Comparison of ENCODE assay signal across 15 cellular contexts in genomic region chr2:10308866-10309265, GRCh38. TPM values are rescaled to one million over a fixed set of nuclear protein-coding genes. Genes with fewer than 3 reads are reported as not detected.
A peak's percentile ranks its signal among the peaks of the same experiment; 100 is the strongest.
DNase-seq lines count a peak whose midpoint lies in the region; ATAC-seq, FAIRE-seq and TF ChIP-seq lines count a peak whose summit lies in the region.
"Had no signal": no experiment of that assay in that cellular context is flagged by ENCODE, and none has a peak within 500 bp of the region (broad histone marks: within the 10 kb centered on the region; RNA-seq: fewer than 3 reads in every experiment).

No MANE protein-coding gene starts in this region.

- H3K27ac ChIP-seq in HepG2 (ENCODE audit: extremely low read length, insufficient read depth, low read length) (no peak overlapping the region), right lobe of liver (no peak overlapping the region), K562 (ENCODE audit: extremely low read depth, low read depth, low read length) (no peak overlapping the region), foreskin keratinocyte (no peak overlapping the region)
- H3K27ac ChIP-seq: BLaER1, GM23248 had no signal

- H3K9me3 ChIP-seq in HepG2 (ENCODE audit: low read length) (no peaks in the 10 kb centered on the region), right lobe of liver (no peaks in the 10 kb centered on the region), Loucy (ENCODE audit: insufficient read depth, low read depth, low read length) (no peaks in the 10 kb centered on the region), K562 (replicated peaks; ENCODE audit: control insufficient read depth, insufficient read depth, low read depth, low read length) (no peaks in the 10 kb centered on the region)
- H3K9me3 ChIP-seq: Caco-2, HAP-1 had no signal

- peaks cover 40% of the 10 kb centered on the region for H3K4me1 ChIP-seq in HepG2 (ENCODE audit: insufficient read depth, low read length)
- peaks cover 0 to 28% (median 10%) of the 10 kb centered on the region in 4 donors for H3K4me1 ChIP-seq in right lobe of liver
- peaks cover 29% of the 10 kb centered on the region for H3K4me1 ChIP-seq in Loucy (ENCODE audit: insufficient read depth, low read length, poor library complexity, severe bottlenecking)
- peaks cover 26 to 42% of the 10 kb centered on the region in 2 experiments for H3K4me1 ChIP-seq in K562 (replicated peaks in 1 of 2; ENCODE audit: control insufficient read depth in 2 of 2, insufficient read depth in 2 of 2, low read length in 2 of 2)
- H3K4me1 ChIP-seq in foreskin keratinocyte: peaks cover 7% of the 10 kb centered on the region

- intact Hi-C loops in HepG2 (cut with micrococcal nuclease; ENCODE audit: unreplicated experiment): no loop called here
- intact Hi-C loops in right lobe of liver (cut with DNase I): loop anchor here in 1 of 2 donors (10.0 kb wide), 1 partner anchor 56 kb away; no protein-coding TSS in a partner anchor
- intact Hi-C loops in K562 (cut with micrococcal nuclease): loop anchor here (10.0 kb wide), 1 partner anchor 74 kb away; no protein-coding TSS in a partner anchor

- DNase-seq in HepG2 (ENCODE audit: low spot score) (no peak), right lobe of liver (no peak), K562 (ENCODE audit: extremely low read depth in 1 of 4, low spot score in 3 of 4) (no peak), foreskin keratinocyte (no peak)
- DNase-seq: 8988T, Caco-2, GM23248 had no signal

- CTCF ChIA-PET in HepG2 (lab: Yijun Ruan, JAX; ENCODE audit: low intra/inter-chr PET ratio, low total read pairs): no interaction called here
- CTCF ChIA-PET in K562 (lab: Yijun Ruan, JAX; ENCODE audit: low intra/inter-chr PET ratio): no interaction called here

- TF ChIP-seq EP300 in HepG2 (IDR thresholded peaks at IDR 0.05; ENCODE audit: low read depth in 2 of 2, low read length in 2 of 2): no peak
- no peak for TF ChIP-seq EP300 in HepG2 (CRISPR knock-in tag; IDR thresholded peaks at IDR 0.05; ENCODE audit: borderline replicate concordance)
- no peak for TF ChIP-seq EP300 in K562 (IDR thresholded peaks at IDR 0.05; ENCODE audit: low read length)

- in situ Hi-C loops in HepG2 (cut with HindIII; ENCODE audit: extremely low pct_ligation_motif_present, low pct_unique_long_range_greater_than_20kb) (no loop called here), K562 (cut with MboI) (no loop called here)

- H3F3A ChIP-seq in Loucy (ENCODE audit: low read depth): no peaks in the 10 kb centered on the region

- TF ChIP-seq CTCF in HepG2 (CRISPR knock-in tag; IDR thresholded peaks at IDR 0.05) (no peak), right lobe of liver (IDR thresholded peaks at IDR 0.05) (no peak), Loucy (conservative IDR thresholded peaks at IDR 0.05; ENCODE audit: low read length) (no peak), K562 (IDR thresholded peaks at IDR 0.05 in 2 of 3, conservative IDR thresholded peaks at IDR 0.05 in 1 of 3; ENCODE audit: insufficient read depth in 2 of 3, low read depth in 1 of 3, low read length in 3 of 3) (no peak), foreskin keratinocyte (conservative IDR thresholded peaks at IDR 0.05) (no peak)

- ATAC-seq in HepG2: no peak
- no peak for ATAC-seq in right lobe of liver
- no peak for ATAC-seq in K562
- no peak for ATAC-seq in GM21526 (IDR thresholded peaks at IDR 0.05; ENCODE audit: low FRiP score, unreplicated experiment)
- no peak for ATAC-seq in GM21528 (IDR thresholded peaks at IDR 0.05; ENCODE audit: low FRiP score, unreplicated experiment)
- ATAC-seq in foreskin keratinocyte: no peak

- H3K4me2 ChIP-seq in HepG2 (ENCODE audit: low read depth, low read length): no peak overlapping the region
- peak overlapping the region; percentile 92 for H3K4me2 ChIP-seq in Loucy (ENCODE audit: low read depth, low read length, poor library complexity, severe bottlenecking)
- H3K4me2 ChIP-seq in K562 (ENCODE audit: insufficient read depth, low read length): no peak overlapping the region

- TF ChIP-seq POLR2A in HepG2 (IDR thresholded peaks at IDR 0.05; ENCODE audit: insufficient read depth in 1 of 2, low read depth in 2 of 2, low read length in 2 of 2) (no peak), right lobe of liver (IDR thresholded peaks at IDR 0.05) (no peak), K562 (conservative IDR thresholded peaks at IDR 0.05) (no peak)

- peaks cover 7% of the 10 kb centered on the region for H3K9me1 ChIP-seq in K562 (ENCODE audit: control insufficient read depth, insufficient read depth, low read length)

- peaks cover 93% of the 10 kb centered on the region for H3K79me2 ChIP-seq in HepG2 (ENCODE audit: insufficient read depth, low read length)
- H3K79me2 ChIP-seq in Loucy (ENCODE audit: insufficient read depth, low read length): peaks cover 98% of the 10 kb centered on the region
- H3K79me2 ChIP-seq in K562 (ENCODE audit: control insufficient read depth, insufficient read depth, low read length): peaks cover 98% of the 10 kb centered on the region

- H3K36me3 ChIP-seq in HepG2 (replicated peaks in 1 of 2; ENCODE audit: control insufficient read depth in 1 of 2, insufficient read depth in 2 of 2, low read length in 2 of 2): peaks cover 2 to 18% of the 10 kb centered on the region in 2 experiments; a peak in 2 of 5 replicates
- no peaks in the 10 kb centered on the region for H3K36me3 ChIP-seq in right lobe of liver
- H3K36me3 ChIP-seq in Loucy (ENCODE audit: insufficient read depth, low read length): peaks cover 10% of the 10 kb centered on the region; the same call in 1 of the 2 replicates
- peaks cover 12% of the 10 kb centered on the region for H3K36me3 ChIP-seq in K562 (ENCODE audit: control insufficient read depth, insufficient read depth, low read length)
- H3K36me3 ChIP-seq: HAP-1 had no signal

- no peaks in the 10 kb centered on the region for H3K9me2 ChIP-seq in Loucy (replicated peaks; ENCODE audit: low read depth, low read length)

- 97% methylated on average over 2 of the region's 2 CpGs for WGBS in HepG2 (ENCODE audit: low lambda C conversion rate)
- 100% methylated on average over 2 of the region's 2 CpGs for WGBS in right lobe of liver (ENCODE audit: insufficient coverage, low coverage, low lambda C conversion rate, missing lambda C conversion rate)
- WGBS in K562 (ENCODE audit: insufficient coverage, low coverage, missing lambda C conversion rate): 100% methylated on average over 2 of the region's 2 CpGs

- H4K20me1 ChIP-seq in HepG2 (ENCODE audit: insufficient read depth, low read length): peaks cover 47% of the 10 kb centered on the region
- peaks cover 45% of the 10 kb centered on the region for H4K20me1 ChIP-seq in Loucy (ENCODE audit: insufficient read depth, low read length, poor library complexity, severe bottlenecking)
- peaks cover 11% of the 10 kb centered on the region; the same call in 1 of the 2 replicates for H4K20me1 ChIP-seq in K562 (replicated peaks; ENCODE audit: control insufficient read depth, insufficient read depth, low read length)

- H2AFZ ChIP-seq in HepG2 (ENCODE audit: low read length): no peak overlapping the region
- no peak overlapping the region for H2AFZ ChIP-seq in Loucy (ENCODE audit: low read length)
- no peak overlapping the region for H2AFZ ChIP-seq in K562 (ENCODE audit: low read depth, low read length)
- H2AFZ ChIP-seq: GM23248 had no signal

- BruUV-seq in HepG2 (replicated peaks; lab: Mats Ljungman, UMichigan) (no TSS peak), K562 (replicated peaks; lab: Mats Ljungman, UMichigan) (no TSS peak)

- TF ChIP-seq RAD21 in HepG2 (CRISPR knock-in tag; IDR thresholded peaks at IDR 0.05): no peak
- no peak for TF ChIP-seq RAD21 in K562 (CRISPR knock-in tag; conservative IDR thresholded peaks at IDR 0.05 in 1 of 2, IDR thresholded peaks at IDR 0.05 in 1 of 2)

- FAIRE-seq in HepG2 (lab: Jason Lieb, UNC) (no peak), K562 (lab: Jason Lieb, UNC) (no peak)
- FAIRE-seq: D721Med, G401.6, GM12892 had no signal

- no peaks in the 10 kb centered on the region for H3K27me3 ChIP-seq in HepG2 (ENCODE audit: control insufficient read depth in 1 of 2, insufficient read depth in 2 of 2, low read length in 2 of 2)
- H3K27me3 ChIP-seq in right lobe of liver: no peaks in the 10 kb centered on the region
- no peaks in the 10 kb centered on the region for H3K27me3 ChIP-seq in Loucy (ENCODE audit: insufficient read depth, low read length, poor library complexity, severe bottlenecking)
- no peaks in the 10 kb centered on the region; a peak in 1 of 5 replicates for H3K27me3 ChIP-seq in K562 (ENCODE audit: control insufficient read depth in 2 of 2, insufficient read depth in 2 of 2, low read length in 2 of 2)
- H3K27me3 ChIP-seq in foreskin keratinocyte: no peaks in the 10 kb centered on the region
- H3K27me3 ChIP-seq: BLaER1 had no signal

- no peak overlapping the region for H3K9ac ChIP-seq in HepG2 (ENCODE audit: insufficient read depth, low read depth, low read length)
- no peak overlapping the region for H3K9ac ChIP-seq in Loucy (ENCODE audit: low read depth, low read length, poor library complexity, severe bottlenecking)
- no peak overlapping the region for H3K9ac ChIP-seq in K562 (ENCODE audit: insufficient read depth in 1 of 2, low read depth in 2 of 2, low read length in 2 of 2)
- H3K9ac ChIP-seq: BLaER1, GM23248 had no signal

- H3K4me3 ChIP-seq in HepG2 (replicated peaks in 1 of 3; ENCODE audit: insufficient read depth in 1 of 3, low read depth in 2 of 3, low read length in 3 of 3) (no peak overlapping the region), right lobe of liver (no peak overlapping the region), Loucy (ENCODE audit: low read length, poor library complexity, severe bottlenecking) (no peak overlapping the region), K562 (no peak overlapping the region)
- H3K4me3 ChIP-seq: BLaER1, GM23248, HAP-1 had no signal

- POLR2A ChIA-PET in HepG2 (lab: Yijun Ruan, JAX) (no interaction called here), K562 (lab: Yijun Ruan, JAX) (interaction anchor here (0.6 to 4.4 kb wide), 4 partner anchors 9 to 41 kb away, joined by 4 to 26 read pairs (median 4); no protein-coding TSS in a partner anchor)

RNA-seq across cellular contexts. Expression of gene HPCAL1, which starts 6.2 kb away (rescaled TPM):
- total RNA-seq in HepG2 (2016; rRNA removed; fragmentation: Illumina TruSeq; extraction: Trizol): 23.3 and 29.9 TPM in 2 replicates
- total RNA-seq in HepG2 (2016; cell fraction: cytosol; rRNA removed; fragmentation: Illumina TruSeq; extraction: Trizol; ENCODE audit: low read depth): 43.0 and 51.2 TPM in 2 replicates
- total RNA-seq in HepG2 (2016; cell fraction: insoluble cytoplasmic fraction; rRNA removed; fragmentation: Illumina TruSeq; extraction: Trizol): 21.4 and 28.1 TPM in 2 replicates
- total RNA-seq in HepG2 (2016; cell fraction: membrane; rRNA removed; fragmentation: Illumina TruSeq; extraction: Trizol): 50.7 and 67.7 TPM in 2 replicates
- total RNA-seq in HepG2 (2016; cell fraction: nucleus; rRNA removed; fragmentation: Illumina TruSeq; extraction: Trizol): 12.9 and 16.1 TPM in 2 replicates
- polyA plus RNA-seq in HepG2 (2011; rRNA removed): 29.5 and 38.6 TPM in 2 replicates
- 29.8 and 35.9 TPM in 2 replicates for polyA plus RNA-seq in HepG2 (2011; cell fraction: cytosol; rRNA removed)
- polyA plus RNA-seq in HepG2 (2011; cell fraction: nucleus; rRNA removed): 54.3 and 60.0 TPM in 2 replicates
- 46.0 and 46.8 TPM in 2 replicates for polyA plus RNA-seq in HepG2 (2012)
- polyA plus RNA-seq in HepG2 (2016; cell fraction: cytosol; fragmentation: Illumina TruSeq; extraction: Trizol; ENCODE audit: low read depth): 37.1 and 47.1 TPM in 2 replicates
- 24.6 and 35.5 TPM in 2 replicates for polyA plus RNA-seq in HepG2 (2016; cell fraction: insoluble cytoplasmic fraction; fragmentation: Illumina TruSeq; extraction: Trizol; ENCODE audit: low read depth)
- 54.6 and 65.1 TPM in 2 replicates for polyA plus RNA-seq in HepG2 (2016; cell fraction: membrane; fragmentation: Illumina TruSeq; extraction: Trizol; ENCODE audit: low read depth)
- 30.3 and 35.7 TPM in 2 replicates for polyA plus RNA-seq in HepG2 (2016; cell fraction: nucleus; fragmentation: Illumina TruSeq; extraction: Trizol; ENCODE audit: insufficient read depth, low read depth)
- 26.5 and 27.7 TPM in 2 replicates for polyA minus RNA-seq in HepG2 (2011; rRNA and poly(A)+ RNA removed; ENCODE audit: low replicate concordance)
- polyA minus RNA-seq in HepG2 (2011; cell fraction: cytosol; rRNA and poly(A)+ RNA removed): 19.4 and 20.4 TPM in 2 replicates
- 12.6 and 15.5 TPM in 2 replicates for polyA minus RNA-seq in HepG2 (2011; cell fraction: nucleus; rRNA and poly(A)+ RNA removed)
- total RNA-seq in right lobe of liver: 10 to 100 TPM; 23.1 to 68.8 (median 29.1) TPM
- total RNA-seq in K562 (2011; cell fraction: chromatin; rRNA removed; ENCODE audit: low replicate concordance): 25.1 and 67.2 TPM in 2 replicates
- total RNA-seq in K562 (2011; cell fraction: nucleolus; rRNA removed): 37.1 and 44.9 TPM in 2 replicates
- 28.7 and 29.2 TPM in 2 replicates for total RNA-seq in K562 (2011; cell fraction: nucleoplasm; rRNA removed)
- total RNA-seq in K562 (2014; rRNA removed): 56.2 and 62.9 TPM in 2 replicates
- total RNA-seq in K562 (2014; rRNA removed; fragmentation: Illumina TruSeq; extraction: Trizol): 9.5 and 10.9 TPM in 2 replicates
- 20.2 and 25.0 TPM in 2 replicates for total RNA-seq in K562 (2015; rRNA removed; fragmentation: Illumina TruSeq; extraction: Trizol)
- 61.5 and 65.5 TPM in 2 replicates for total RNA-seq in K562 (2021)
- polyA plus RNA-seq in K562 (2011; rRNA removed): 23.9 and 48.2 TPM in 2 replicates
- polyA plus RNA-seq in K562 (2011; cell fraction: cytosol; rRNA removed): 44.1 and 78.0 TPM in 2 replicates
- 49.6 and 80.3 TPM in 2 replicates for polyA plus RNA-seq in K562 (2011; cell fraction: nucleus; rRNA removed)
- 67.3 and 117 TPM in 2 replicates for polyA plus RNA-seq in K562 (2012)
- 36.5 and 74.6 TPM in 2 replicates for polyA plus RNA-seq in K562 (2014; fragmentation: Illumina TruSeq; extraction: Trizol)
- 1 to 10 TPM; 2.7 to 3.1 TPM for polyA plus RNA-seq in K562 (2014; fragmentation: Nextera tagmentation; extraction: Ambion mirVana)
- 41.0 and 44.2 TPM in 2 replicates for polyA plus RNA-seq in K562 (2014; rRNA removed)
- 11.6 and 13.9 TPM in 2 replicates for polyA minus RNA-seq in K562 (2011; rRNA and poly(A)+ RNA removed)
- polyA minus RNA-seq in K562 (2011; cell fraction: cytosol; rRNA and poly(A)+ RNA removed): 32.4 and 46.1 TPM in 2 replicates
- polyA minus RNA-seq in K562 (2011; cell fraction: nucleus; rRNA and poly(A)+ RNA removed): 19.9 and 22.5 TPM in 2 replicates
- 29.2 and 37.1 TPM in 2 replicates for total RNA-seq in foreskin keratinocyte
- polyA plus RNA-seq in foreskin keratinocyte: 31.6 and 42.7 TPM in 2 replicates

Comparison
In these comparisons a context has a peak if more than half of its experiments do, and no peak if none do; other contexts are left out.
1. Of the 241 proteins assayed by ChIP-seq in both HepG2 and K562: peak only in HepG2: none; only in K562: none; in both: ZNF121; in neither: 240.